1 cellular context compared by ENCODE assay signal in genomic region chr4:128349921-128350320, GRCh38.
TF ChIP-seq lines count a peak whose summit lies in the region.

No MANE protein-coding gene starts in this region.

TF ChIP-seq in K562, 482 proteins besides CTCF, POLR2A, EP300 and RAD21 (continued from another document and continues in another):
- TF ChIP-seq ZFP36 (IDR thresholded peaks at IDR 0.05; ENCODE audit: low read depth, low read length, partially characterized antibody) (no peak), EP400 (IDR thresholded peaks at IDR 0.05) (peak; percentile 53), ZBTB43 (CRISPR knock-in tag; IDR thresholded peaks at IDR 0.05) (no peak), ZEB2 (IDR thresholded peaks at IDR 0.05) (peak; percentile 66), TSHZ1 (CRISPR knock-in tag; IDR thresholded peaks at IDR 0.05) (no peak), ZBTB1 (CRISPR knock-in tag; IDR thresholded peaks at IDR 0.05; ENCODE audit: borderline replicate concordance, low read depth) (no peak), PKNOX1 (IDR thresholded peaks at IDR 0.05) (no peak), ZC3H11A (IDR thresholded peaks at IDR 0.05; ENCODE audit: low read depth, low read length) (no peak), FOXJ3 (CRISPR knock-in tag; IDR thresholded peaks at IDR 0.05) (no peak), RBM34 (IDR thresholded peaks at IDR 0.05; ENCODE audit: borderline replicate concordance, insufficient read depth, low read length) (no peak), RREB1 (CRISPR knock-in tag; IDR thresholded peaks at IDR 0.05) (no peak), THRA (IDR thresholded peaks at IDR 0.05) (no peak), ZMIZ1 (IDR thresholded peaks at IDR 0.05; ENCODE audit: low read depth in 2 of 2, low read length in 2 of 2) (no peak), SREBF2 (CRISPR knock-in tag; IDR thresholded peaks at IDR 0.05) (no peak), SMARCE1 (IDR thresholded peaks at IDR 0.05) (peak; percentile 77; the same call in 1 of the 2 replicates), MAFG (tag; conservative IDR thresholded peaks at IDR 0.05) (no peak), ZNF592 (IDR thresholded peaks at IDR 0.05) (peak; percentile 54), NCOR1 (IDR thresholded peaks at IDR 0.05) (peak; percentile 32; the same call in 1 of the 2 replicates), ATF3 (IDR thresholded peaks at IDR 0.05) (peak; percentile 95), ATF3 (CRISPR knock-in tag; conservative IDR thresholded peaks at IDR 0.05) (no peak), CREM (IDR thresholded peaks at IDR 0.05; ENCODE audit: low read depth) (peak; percentile 82), BHLHE40 (IDR thresholded peaks at IDR 0.05; ENCODE audit: low read length) (no peak), KLF16 (IDR thresholded peaks at IDR 0.05) (no peak), EWSR1 (IDR thresholded peaks at IDR 0.05; ENCODE audit: borderline replicate concordance, low read depth, partially characterized antibody) (no peak), USF2 (CRISPR knock-in tag; IDR thresholded peaks at IDR 0.05) (no peak), CBFA2T3 (IDR thresholded peaks at IDR 0.05) (no peak), ZBTB5 (IDR thresholded peaks at IDR 0.05) (no peak), ZKSCAN3 (CRISPR knock-in tag; IDR thresholded peaks at IDR 0.05) (no peak), HIVEP1 (CRISPR knock-in tag; IDR thresholded peaks at IDR 0.05) (no peak), JUND (IDR thresholded peaks at IDR 0.05; ENCODE audit: borderline replicate concordance, low read depth, low read length) (peak; percentile 90), JUND (tag; IDR thresholded peaks at IDR 0.05; ENCODE audit: borderline replicate concordance, low read depth, low read length) (peak; percentile 93)
